In the genomic region with DNA sequence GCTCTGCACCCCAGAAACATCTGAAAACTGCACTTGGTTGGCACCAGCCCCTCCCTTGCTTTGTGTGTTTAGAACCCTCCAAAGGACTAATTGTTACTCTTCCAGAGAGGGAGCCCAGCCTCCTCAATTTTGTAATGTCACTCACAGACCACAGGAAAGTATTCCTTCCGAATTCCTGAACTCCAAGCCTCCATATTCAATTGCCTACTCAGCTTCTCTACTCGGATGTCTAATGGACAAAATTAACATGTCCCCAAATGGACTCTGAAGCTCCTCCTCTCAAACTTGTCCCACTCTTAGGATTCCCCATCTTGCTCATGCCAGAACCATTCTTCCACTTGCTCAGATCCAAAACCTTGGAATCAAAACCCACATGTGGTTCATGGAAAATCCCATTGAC, we compare ENCODE assay signal across 30 cellular contexts. TPM values are rescaled to one million over a fixed set of nuclear protein-coding genes. Genes with fewer than 3 reads are reported as not detected.
"Had no signal": no experiment of that assay in that cellular context is flagged by ENCODE, and none has a peak within 500 bp of the region (broad histone marks: within the 10 kb centered on the region; RNA-seq: fewer than 3 reads in every experiment).

No MANE protein-coding gene starts in this region.

- H3K36me3 Mint-ChIP-seq: stimulated activated naive B cell treated with anti-CD40 and anti-IgM and Interleukin-4, amounts not matched to agents 10 μg/mL and 1 μg/mL and 100 μg/mL, for 72 hours had no signal

- H3K9me3 Mint-ChIP-seq: activated T-cell treated with anti-CD3 and anti-CD28 coated beads, Interleukin-2, amount 50 U/mL, for 72 hours; effector memory CD8-positive, alpha-beta T cell; nephron progenitor cell had no signal

- DNase-seq: activated CD4-positive, alpha-beta T cell treated with anti-CD3 and anti-CD28 coated beads for 4 hours; activated CD4-positive, alpha-beta T cell treated with anti-CD3 and anti-CD28 coated beads, Interleukin-2, amount 50 U/mL, for 4 hours; activated naive CD4-positive, alpha-beta T cell; activated T-cell treated with anti-CD3 and anti-CD28 coated beads for 4 hours; activated T-cell treated with anti-CD3 and anti-CD28 coated beads, Interleukin-2, amount 50 U/mL, for 72 hours; effector memory CD8-positive, alpha-beta T cell; foreskin fibroblast; heart left ventricle; left lung; lower lobe of right lung; mesendoderm; nephron progenitor cell; pancreas; retina; stimulated activated CD4-positive, alpha-beta T cell treated with anti-CD3 and anti-CD28 coated beads, Interleukin-15, amount 100 ng/mL, for 24 hours; stimulated activated CD4-positive, alpha-beta T cell treated with anti-CD3 and anti-CD28 coated beads, Interleukin-2, amount 100 ng/mL, for 24 hours; stimulated activated naive B cell treated with anti-CD40 and anti-IgM and Interleukin-4, amounts not matched to agents 10 μg/mL and 1 μg/mL and 100 μg/mL, for 72 hours; stomach; T-helper 1 cell; tibial artery; upper lobe of right lung had no signal

- H3K36me3 ChIP-seq: heart left ventricle, left lung, lower lobe of right lung, neutrophil, pancreas, prostate gland, stomach, tibial artery, upper lobe of right lung had no signal

- FAIRE-seq: colon, endothelial cell of umbilical vein, pancreas had no signal

- H3K4me1 ChIP-seq: lower lobe of right lung, prostate gland, upper lobe of right lung had no signal

- H3K27ac Mint-ChIP-seq: activated naive CD4-positive, alpha-beta T cell treated with anti-CD3 and anti-CD28 coated beads, Interleukin-2, amount 50 U/mL, for 72 hours; activated T-cell treated with anti-CD3 and anti-CD28 coated beads, Interleukin-2, amount 50 U/mL, for 72 hours; effector memory CD8-positive, alpha-beta T cell; nephron progenitor cell; stimulated activated naive B cell treated with anti-CD40 and anti-IgM and Interleukin-4, amounts not matched to agents 10 μg/mL and 1 μg/mL and 100 μg/mL, for 72 hours had no signal

- H3K27me3 ChIP-seq: pancreas had no signal

- ATAC-seq: activated naive CD4-positive, alpha-beta T cell treated with anti-CD3 and anti-CD28 coated beads, Interleukin-2, amount 50 U/mL, for 72 hours; activated T-cell treated with anti-CD3 and anti-CD28 coated beads, Interleukin-2, amount 50 U/mL, for 72 hours; effector memory CD8-positive, alpha-beta T cell; heart left ventricle; left lung; lower lobe of right lung; pancreas; stimulated activated naive B cell treated with anti-CD40 and anti-IgM and Interleukin-4, amounts not matched to agents 10 μg/mL and 1 μg/mL and 100 μg/mL, for 72 hours; upper lobe of right lung had no signal

- H3K9me3 ChIP-seq: left lung, lower lobe of right lung, neutrophil, pancreas, prostate gland, stomach, tibial artery, upper lobe of right lung had no signal

- H3K4me3 Mint-ChIP-seq: activated T-cell treated with anti-CD3 and anti-CD28 coated beads, Interleukin-2, amount 50 U/mL, for 72 hours; effector memory CD8-positive, alpha-beta T cell; nephron progenitor cell; stimulated activated naive B cell treated with anti-CD40 and anti-IgM and Interleukin-4, amounts not matched to agents 10 μg/mL and 1 μg/mL and 100 μg/mL, for 72 hours had no signal

- H3K4me3 ChIP-seq: heart left ventricle, left lung, lower lobe of right lung, pancreas, prostate gland, stomach, tibial artery, upper lobe of right lung had no signal

- H3K27ac ChIP-seq: heart left ventricle, left lung, lower lobe of right lung, neutrophil, pancreas, prostate gland, tibial artery, upper lobe of right lung, VCaP had no signal

RNA-seq across cellular contexts. Expression of gene TMEM171, which starts 3.9 kb away (rescaled TPM):
- total RNA-seq: activated naive CD4-positive, alpha-beta T cell treated with anti-CD3 and anti-CD28 coated beads, Interleukin-2, amount 50 U/mL, for 72 hours; activated T-cell treated with anti-CD3 and anti-CD28 coated beads, Interleukin-2, amount 50 U/mL, for 72 hours; lower lobe of right lung; mononuclear cell; prostate gland had no signal
- polyA plus RNA-seq: heart left ventricle had no signal

RNA-seq across cellular contexts. Expression of gene TMEM174, which starts 56.5 kb away (rescaled TPM):
- total RNA-seq: activated naive CD4-positive, alpha-beta T cell treated with anti-CD3 and anti-CD28 coated beads, Interleukin-2, amount 50 U/mL, for 72 hours; activated T-cell treated with anti-CD3 and anti-CD28 coated beads, Interleukin-2, amount 50 U/mL, for 72 hours; endothelial cell of umbilical vein; heart left ventricle; left lung; lower lobe of right lung; mononuclear cell; pancreas; prostate gland; sciatic nerve; stomach; upper lobe of right lung had no signal
- polyA plus RNA-seq: endothelial cell of umbilical vein, esophagus, heart left ventricle, pancreas, stomach had no signal
